9 cellular contexts compared by ENCODE assay signal in the genomic region with DNA sequence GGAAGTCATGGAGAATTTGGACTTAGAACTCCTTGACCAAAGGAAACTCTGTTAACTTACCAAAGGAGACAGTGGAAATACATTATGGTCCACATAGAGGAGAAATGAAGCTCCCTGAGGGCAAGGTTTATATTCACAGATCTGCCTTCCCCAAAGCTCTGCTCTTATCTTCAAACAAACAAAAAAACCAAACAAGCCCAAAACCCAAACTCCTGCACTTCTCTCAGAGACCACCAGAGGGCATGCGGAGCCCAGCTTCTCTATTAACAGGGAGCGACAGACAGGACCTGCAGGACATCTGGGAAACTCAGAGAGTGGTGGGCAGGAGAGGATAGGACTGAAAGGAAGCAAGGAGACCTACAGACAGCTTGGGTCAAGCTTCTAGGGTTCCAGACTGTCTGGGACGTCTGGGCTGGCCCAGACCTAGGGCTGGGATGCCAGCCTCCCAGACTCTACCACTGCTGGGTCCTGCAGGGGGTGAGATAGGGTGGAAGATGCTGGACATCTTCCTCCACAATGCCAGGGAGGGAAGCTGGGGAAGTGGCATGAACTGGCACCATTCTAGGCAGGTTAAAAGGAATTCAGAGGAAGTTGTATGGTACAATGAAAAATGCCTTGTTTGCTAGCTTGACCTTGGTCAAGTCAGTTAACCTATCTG. TPM values are rescaled to one million over a fixed set of nuclear protein-coding genes. Genes with fewer than 3 reads are reported as not detected.
DNase-seq lines count a peak whose midpoint lies in the region; ATAC-seq, FAIRE-seq and TF ChIP-seq lines count a peak whose summit lies in the region.
"Had no signal": no experiment of that assay in that cellular context is flagged by ENCODE, and none has a peak within 500 bp of the region (broad histone marks: within the 10 kb centered on the region; RNA-seq: fewer than 3 reads in every experiment).

No MANE protein-coding gene starts in this region.

- DNase-seq in Caco-2 (peak; percentile 83 to 87), PC-9 (peak in 1 of 2 experiments; percentile 77), fibroblast of mammary gland (ENCODE audit: low read depth) (peak; percentile 65), neural progenitor cell (ENCODE audit: low spot score) (peak; percentile 80), urothelium cell line (ENCODE audit: low spot score) (peak; percentile 62)
- DNase-seq in activated T-cell treated with anti-CD3 and anti-CD28 coated beads, Interleukin-2, amount 50 U/mL, for 48 hours = peak; percentile 85 to 87

- no TSS peak for BruUV-seq in Caco-2 (replicated peaks; lab: Mats Ljungman, UMichigan)
- BruUV-seq in PC-9 (replicated peaks; lab: Mats Ljungman, UMichigan) = no TSS peak

- H4K20me1 ChIP-seq in PC-9 (ENCODE audit: insufficient read depth) (no peaks in the 10 kb centered on the region), neural progenitor cell (ENCODE audit: low read depth) (peaks cover 79% of the 10 kb centered on the region)

- H3K27me3 ChIP-seq in Caco-2 (replicated peaks; ENCODE audit: control insufficient read depth, insufficient read depth, low read length) (no peaks in the 10 kb centered on the region), PC-9 (ENCODE audit: insufficient read depth, low read depth) (no peaks in the 10 kb centered on the region), neural progenitor cell (peaks cover 100% of the 10 kb centered on the region)

- H3K36me3 Mint-ChIP-seq in Caco-2 (ENCODE audit: insufficient read depth, unreplicated experiment) = peaks cover 4% of the 10 kb centered on the region
- no peaks in the 10 kb centered on the region for H3K36me3 Mint-ChIP-seq in IgD-negative memory B cell
- H3K36me3 Mint-ChIP-seq in neural progenitor cell = no peaks in the 10 kb centered on the region

- no peak overlapping the region for H2AFZ ChIP-seq in PC-9
- H2AFZ ChIP-seq in neural progenitor cell (replicated peaks) = no peak overlapping the region

- ATAC-seq in HG02973 (IDR thresholded peaks at IDR 0.05; ENCODE audit: unreplicated experiment) = no peak

- no peaks in the 10 kb centered on the region for H3K9me3 ChIP-seq in Caco-2
- H3K9me3 ChIP-seq in PC-9 (ENCODE audit: insufficient read depth, low read depth) = no peaks in the 10 kb centered on the region
- no peaks in the 10 kb centered on the region for H3K9me3 ChIP-seq in neural progenitor cell (ENCODE audit: low read depth)

- no peak overlapping the region for H3K27ac ChIP-seq in PC-9
- H3K27ac ChIP-seq in neural progenitor cell = no peak overlapping the region

- no peak overlapping the region for H3K27ac Mint-ChIP-seq in Caco-2 (ENCODE audit: unreplicated experiment)
- H3K27ac Mint-ChIP-seq in IgD-negative memory B cell = peak overlapping the region; percentile 27 to 66 (median 45)
- no peak overlapping the region for H3K27ac Mint-ChIP-seq in neural progenitor cell

- CTCF ChIA-PET in Caco-2 (lab: Charles Lee) = interaction anchor here (0.6 to 4.0 kb wide), 17 partner anchors 8 to 169 kb away, joined by 3 to 152 read pairs (median 5); partner anchors contain the start of gene CYP27A1
- CTCF ChIA-PET in PC-9 (lab: Charles Lee) = interaction anchor here (0.6 to 4.1 kb wide), 8 partner anchors 15 to 210 kb away, joined by 3 to 65 read pairs (median 5); partner anchors contain the start of gene CDK5R2

- H3F3A ChIP-seq in PC-9 (ENCODE audit: insufficient read depth, low read depth) (peaks cover 11% of the 10 kb centered on the region; the same call in 1 of the 2 replicates), neural progenitor cell (ENCODE audit: low read depth) (peaks cover 19% of the 10 kb centered on the region)

- no peak for FAIRE-seq in urothelium cell line (lab: Jason Lieb, UNC)

- intact Hi-C loops in Caco-2 (cut with micrococcal nuclease; ENCODE audit: unreplicated experiment) (loop anchor here (1.0 to 2.0 kb wide), 4 partner anchors 16 to 103 kb away; no protein-coding TSS in a partner anchor), PC-9 (cut with micrococcal nuclease; ENCODE audit: unreplicated experiment) (loop anchor here (1.0 to 5.0 kb wide), 3 partner anchors 22 to 126 kb away; no protein-coding TSS in a partner anchor)

- H3K4me3 Mint-ChIP-seq in Caco-2 (ENCODE audit: unreplicated experiment) = no peak overlapping the region
- peak overlapping the region in 2 of 4 donors; percentile 38 to 53 for H3K4me3 Mint-ChIP-seq in IgD-negative memory B cell
- no peak overlapping the region for H3K4me3 Mint-ChIP-seq in neural progenitor cell

- H3K79me2 ChIP-seq in PC-9 (ENCODE audit: low read depth) = no peaks in the 10 kb centered on the region
- H3K79me2 ChIP-seq in neural progenitor cell (ENCODE audit: low read depth) = no peaks in the 10 kb centered on the region

- TF ChIP-seq CTCF in Caco-2 (IDR thresholded peaks at IDR 0.05; ENCODE audit: insufficient read depth in 1 of 2, low read depth in 1 of 2, low read length in 1 of 2, severe bottlenecking in 1 of 2, unreplicated experiment in 1 of 2) = peak; percentile 94 to 97
- peak; percentile 99 for TF ChIP-seq CTCF in PC-9 (conservative IDR thresholded peaks at IDR 0.05)
- TF ChIP-seq CTCF in fibroblast of mammary gland (conservative IDR thresholded peaks at IDR 0.05; ENCODE audit: control insufficient read depth, insufficient read depth, low read depth, low read length) = peak; percentile 99
- TF ChIP-seq CTCF in neural progenitor cell (IDR thresholded peaks at IDR 0.05) = peak; percentile 98

- H3K9me2 ChIP-seq in PC-9 (ENCODE audit: insufficient read depth) = no peaks in the 10 kb centered on the region

- H3K9ac ChIP-seq in neural progenitor cell = no peak overlapping the region

- H3K4me1 ChIP-seq in Caco-2 = peaks cover 17% of the 10 kb centered on the region
- H3K4me1 ChIP-seq in PC-9 (replicated peaks; ENCODE audit: insufficient read depth) = 0 out of 2 replicates have a peak, but pooled peaks cover 4% of the 10 kb centered on the region
- peaks cover 40% of the 10 kb centered on the region for H3K4me1 ChIP-seq in neural progenitor cell

- POLR2A ChIA-PET in Caco-2 (lab: Charles Lee) = interaction anchor here (0.6 to 1.1 kb wide), 2 partner anchors 21 to 126 kb away, joined by 8 to 9 read pairs; no protein-coding TSS in a partner anchor
- POLR2A ChIA-PET in PC-9 (lab: Charles Lee; ENCODE audit: unreplicated experiment) = interaction anchor here (0.6 kb wide), 3 partner anchors 26 to 125 kb away, joined by 3 to 6 read pairs (median 4); no protein-coding TSS in a partner anchor

- H3K36me3 ChIP-seq in Caco-2 (ENCODE audit: control insufficient read depth, insufficient read depth, low read length) (no peaks in the 10 kb centered on the region), PC-9 (ENCODE audit: low read depth) (no peaks in the 10 kb centered on the region), neural progenitor cell (no peaks in the 10 kb centered on the region)

- no peak overlapping the region for H3K4me2 ChIP-seq in PC-9
- no peak overlapping the region for H3K4me2 ChIP-seq in neural progenitor cell

- H3K9me3 Mint-ChIP-seq in Caco-2 (ENCODE audit: unreplicated experiment) (no peaks in the 10 kb centered on the region), IgD-negative memory B cell (no peaks in the 10 kb centered on the region), neural progenitor cell (peaks cover 2% of the 10 kb centered on the region)

- H3K4me1 Mint-ChIP-seq in Caco-2 (ENCODE audit: low read depth, unreplicated experiment) = no peaks in the 10 kb centered on the region
- peaks cover 30 to 31% (median 30%) of the 10 kb centered on the region in 3 donors for H3K4me1 Mint-ChIP-seq in IgD-negative memory B cell
- H3K4me1 Mint-ChIP-seq in neural progenitor cell = peaks cover 20% of the 10 kb centered on the region

- H3K27me3 Mint-ChIP-seq in Caco-2 (ENCODE audit: insufficient read depth, unreplicated experiment) (no peaks in the 10 kb centered on the region), IgD-negative memory B cell (peaks cover 17% of the 10 kb centered on the region), neural progenitor cell (ENCODE audit: insufficient read depth, low read depth) (peaks cover 74% of the 10 kb centered on the region)

- H3K4me3 ChIP-seq in Caco-2 (ENCODE audit: low read depth, low read length) (no peak overlapping the region), PC-9 (no peak overlapping the region), fibroblast of mammary gland (ENCODE audit: control insufficient read depth, low read depth, low read length) (no peak overlapping the region), neural progenitor cell (no peak overlapping the region)

RNA-seq across cellular contexts. Expression of gene WNT10A, which starts 4.0 kb away (rescaled TPM):
- total RNA-seq in Caco-2 (2022) = 0.81 and 1.2 TPM in 2 replicates
- 2.4 TPM for polyA plus RNA-seq in IgD-negative memory B cell
- total RNA-seq in PC-9 (2021) = 1.2 and 2.3 TPM in 2 replicates
- total RNA-seq in neural progenitor cell (ENCODE audit: low replicate concordance) = not detected in 2 replicates

RNA-seq across cellular contexts. Expression of gene WNT6, which starts 17.1 kb away (rescaled TPM):
- total RNA-seq in Caco-2 (2022) (18.3 and 20.3 TPM in 2 replicates), PC-9 (2021) (0.33 and 0.45 TPM in 2 replicates), neural progenitor cell (ENCODE audit: low replicate concordance) (not detected in 2 replicates)
- 0.86 TPM for polyA plus RNA-seq in IgD-negative memory B cell
- total RNA-seq: T-helper 1 cell treated with Interleukin-12 subunit alpha and Interleukin-12 subunit beta and Interleukin-4 antibody, amounts not matched to agents 30 ng/mL and 1 ng/mL, for 36 hours had no signal

RNA-seq across cellular contexts. Expression of gene PRKAG3, which starts 45.1 kb away (rescaled TPM):
- total RNA-seq in Caco-2 (2022) (not detected in 2 replicates), PC-9 (2021) (not detected in 2 replicates), neural progenitor cell (ENCODE audit: low replicate concordance) (not detected in 2 replicates)
- polyA plus RNA-seq in IgD-negative memory B cell = not detected
- total RNA-seq: T-helper 1 cell treated with Interleukin-12 subunit alpha and Interleukin-12 subunit beta and Interleukin-4 antibody, amounts not matched to agents 30 ng/mL and 1 ng/mL, for 36 hours had no signal

Comparison
In these comparisons a context has a peak if more than half of its experiments do, and no peak if none do; other contexts are left out.
1. H3K27ac Mint-ChIP-seq: peak in IgD-negative memory B cell (3 of 3); none in Caco-2 (single experiment) and neural progenitor cell (single experiment).
2. RNA of gene WNT6, which starts 17.1 kb away (total RNA-seq): 18.3 to 20.3 TPM in Caco-2; 0.33 to 0.45 TPM in PC-9 and not detected in neural progenitor cell; every median in the first group is over 10 times any median in the second.
3. Peak in every context shown above with its lines, with median percentiles within 50 percentile points of each other: CTCF ChIP-seq.